Comparison of ENCODE assay signal across 25 cellular contexts in genomic region chr15:59931642-59932296, GRCh38.
DNase-seq lines count a peak whose midpoint lies in the region; FAIRE-seq and TF ChIP-seq lines count a peak whose summit lies in the region.
"Had no signal": no experiment of that assay in that cellular context is flagged by ENCODE, and none has a peak within 500 bp of the region (broad histone marks: within the 10 kb centered on the region; RNA-seq: fewer than 3 reads in every experiment).

No MANE protein-coding gene starts in this region.

- no peak overlapping the region for H3K9ac ChIP-seq in endothelial cell of umbilical vein (replicated peaks; ENCODE audit: extremely low read depth, insufficient read depth, low read length)

- H3K27ac ChIP-seq in HEK293 (ENCODE audit: extremely low read depth, low read depth, low read length) (no peak overlapping the region), endothelial cell of umbilical vein (ENCODE audit: insufficient read depth, low read depth, low read length) (no peak overlapping the region), thyroid gland (no peak overlapping the region)
- H3K27ac ChIP-seq: RWPE1 had no signal

- H3K27me3 ChIP-seq in endothelial cell of umbilical vein (ENCODE audit: control insufficient read depth in 2 of 2, insufficient read depth in 2 of 2, low read length in 2 of 2) (peaks cover 2 to 9% of the 10 kb centered on the region in 2 experiments), thyroid gland (no peaks in the 10 kb centered on the region)

- H3K4me3 ChIP-seq in HEK293 (ENCODE audit: low read depth, low read length) = no peak overlapping the region
- no peak overlapping the region for H3K4me3 ChIP-seq in endothelial cell of umbilical vein (replicated peaks in 1 of 3; ENCODE audit: insufficient read depth in 1 of 3, low read depth in 1 of 3, low read length in 3 of 3)
- H3K4me3 ChIP-seq in thyroid gland (replicated peaks in 1 of 3) = no peak overlapping the region
- H3K4me3 ChIP-seq: GM23338, HAP-1, MG63 had no signal

- CTCF ChIA-PET in HEK293 (lab: Yijun Ruan, JAX) = interaction anchor here (3.7 kb wide), 1 partner anchor 14 kb away, joined by 20 read pairs; no protein-coding TSS in a partner anchor
- CTCF ChIA-PET in HEK293T (lab: Yijun Ruan, JAX) = no interaction called here
- CTCF ChIA-PET in endothelial cell of umbilical vein (lab: Charles Lee) = interaction anchor here (1.4 to 3.4 kb wide), 3 partner anchors 15 to 248 kb away, joined by 3 to 9 read pairs (median 4); no protein-coding TSS in a partner anchor

- DNase-seq in NCI-H748 (lab: John Stamatoyannopoulos, UW; ENCODE audit: unreplicated experiment) (peak; percentile 47), NCI-H748 treated with DMSO at 0.1 percent for 48 hours (lab: John Stamatoyannopoulos, UW) (no peak), HEK293T (ENCODE audit: extremely low spot score) (no peak), endothelial cell of umbilical vein (ENCODE audit: low read depth, low spot score) (no peak), thyroid gland (no peak), erythroblast (lab: John Stamatoyannopoulos, UW) (no peak)
- DNase-seq: C1 segment of cervical spinal cord; Caco-2; CD8-positive, alpha-beta T cell; DMS79 treated with DMSO at 0.1 percent for 48 hours; GF-D8; IMR-90; KG1; MG63; NCI-H1436 treated with DMSO at 0.1 percent for 48 hours; NCI-H2029; NCI-H2171 treated with DMSO at 0.1 percent for 48 hours; NCI-H524; SHP77; T-cell had no signal

- H3K36me3 ChIP-seq in HEK293 (ENCODE audit: control insufficient read depth in 2 of 2, insufficient read depth in 1 of 2, low read length in 2 of 2) (no peaks in the 10 kb centered on the region), endothelial cell of umbilical vein (ENCODE audit: control insufficient read depth in 2 of 2, extremely low read depth in 1 of 2, insufficient read depth in 2 of 2, low read length in 2 of 2) (no peaks in the 10 kb centered on the region), thyroid gland (no peaks in the 10 kb centered on the region)
- H3K36me3 ChIP-seq: HAP-1, MG63 had no signal

- peak; percentile 15 for FAIRE-seq in endothelial cell of umbilical vein (lab: Jason Lieb, UNC)
- FAIRE-seq: GM12891 had no signal

- dilution Hi-C loops in endothelial cell of umbilical vein (cut with MboI; ENCODE audit: extremely low pct_ligation_motif_present, low sequenced_read_pairs) = no loop called here

- POLR2A ChIA-PET in HEK293 (lab: Yijun Ruan, JAX) = interaction anchor here (0.5 kb wide), 1 partner anchor 478 kb away, joined by 5 read pairs; no protein-coding TSS in a partner anchor
- POLR2A ChIA-PET in HEK293T (lab: Yijun Ruan, JAX) = interaction anchor here (0.6 to 3.1 kb wide), 3 partner anchors 70 to 72 kb away, joined by 3 to 6 read pairs (median 4); partner anchors contain the start of gene FOXB1
- POLR2A ChIA-PET in endothelial cell of umbilical vein (lab: Charles Lee) = no interaction called here

- no peak overlapping the region for H3K4me2 ChIP-seq in endothelial cell of umbilical vein (ENCODE audit: insufficient read depth, low read length)
- H3K4me2 ChIP-seq: GM23338 had no signal

- no TSS peak for BruUV-seq in endothelial cell of umbilical vein (replicated peaks; lab: Mats Ljungman, UMichigan)

- no peaks in the 10 kb centered on the region for H3K9me1 ChIP-seq in endothelial cell of umbilical vein (replicated peaks; ENCODE audit: control insufficient read depth, extremely low read depth, insufficient read depth, low read length)

- H3K4me1 ChIP-seq in HEK293 (ENCODE audit: control insufficient read depth, insufficient read depth, low read length) (peaks cover 9% of the 10 kb centered on the region), endothelial cell of umbilical vein (ENCODE audit: control insufficient read depth, extremely low read depth, insufficient read depth, low read length) (no peaks in the 10 kb centered on the region), thyroid gland (no peaks in the 10 kb centered on the region)
- H3K4me1 ChIP-seq: Caco-2, HAP-1 had no signal

- TF ChIP-seq CTCF in HEK293 (tag by site-specific recombination; IDR thresholded peaks at IDR 0.05) (no peak), endothelial cell of umbilical vein (IDR thresholded peaks at IDR 0.05; ENCODE audit: extremely low read depth in 1 of 2, insufficient read depth in 1 of 2, low read depth in 1 of 2, low read length in 2 of 2) (no peak), thyroid gland (IDR thresholded peaks at IDR 0.05) (no peak)

- no peaks in the 10 kb centered on the region for H3K9me3 ChIP-seq in HEK293 (ENCODE audit: control insufficient read depth, insufficient read depth, low read depth, low read length)
- H3K9me3 ChIP-seq in endothelial cell of umbilical vein (replicated peaks; ENCODE audit: control insufficient read depth, insufficient read depth, low read length) = no peaks in the 10 kb centered on the region
- no peaks in the 10 kb centered on the region for H3K9me3 ChIP-seq in thyroid gland
- H3K9me3 ChIP-seq: Caco-2, HAP-1, MG63 had no signal

- no peaks in the 10 kb centered on the region for H3K79me2 ChIP-seq in endothelial cell of umbilical vein (ENCODE audit: control insufficient read depth, insufficient read depth, low read length)

- TF ChIP-seq POLR2A in endothelial cell of umbilical vein (IDR thresholded peaks at IDR 0.05; ENCODE audit: low read depth, low read length) = no peak
- TF ChIP-seq POLR2A in thyroid gland (IDR thresholded peaks at IDR 0.05) = no peak
- TF ChIP-seq POLR2A in erythroblast (IDR thresholded peaks at IDR 0.05; ENCODE audit: low read length) = no peak

- H4K20me1 ChIP-seq in endothelial cell of umbilical vein (replicated peaks; ENCODE audit: control insufficient read depth, extremely low read depth, insufficient read depth, low read length) = no peaks in the 10 kb centered on the region

- intact Hi-C loops in endothelial cell of umbilical vein (cut with micrococcal nuclease) = no loop called here
- intact Hi-C loops in thyroid gland (cut with DNase I) = no loop called here

- no peak overlapping the region for H2AFZ ChIP-seq in endothelial cell of umbilical vein (ENCODE audit: low read depth, low read length)
- H2AFZ ChIP-seq: GM23338 had no signal

- 92 to 94% methylated on average over 8 of the region's 8 CpGs for WGBS in thyroid gland, 2 donors

TF ChIP-seq in HEK293, 187 proteins besides CTCF, POLR2A, EP300 and RAD21 (continues in another document):
- no peak for TF ChIP-seq HOXA7 (CRISPR knock-in tag; IDR thresholded peaks at IDR 0.05; ENCODE audit: borderline replicate concordance)
- TF ChIP-seq ZNF324 (tag by site-specific recombination; IDR thresholded peaks at IDR 0.05) = no peak
- TF ChIP-seq ZNF513 (tag by site-specific recombination; IDR thresholded peaks at IDR 0.05) = no peak
- no peak for TF ChIP-seq ZNF830 (tag by site-specific recombination; IDR thresholded peaks at IDR 0.05; ENCODE audit: low read depth)
- TF ChIP-seq ZNF10 (tag by site-specific recombination; IDR thresholded peaks at IDR 0.05) = 0 out of 2 replicates have a peak, but pooled peaks have one; percentile 21

TF ChIP-seq in HEK293T, 16 proteins besides CTCF, POLR2A, EP300 and RAD21:
- TF ChIP-seq PKNOX1 (IDR thresholded peaks at IDR 0.05) = peak; percentile 56
- TF ChIP-seq HDGF (IDR thresholded peaks at IDR 0.05; ENCODE audit: borderline replicate concordance) = no peak

TF ChIP-seq in endothelial cell of umbilical vein, 7 proteins besides CTCF, POLR2A, EP300 and RAD21:
- no peak for TF ChIP-seq GATA2 (IDR thresholded peaks at IDR 0.05; ENCODE audit: insufficient read depth, insufficient read length, low read depth, low read length)
